Comparison of ENCODE assay signal across 9 cellular contexts in the genomic region with DNA sequence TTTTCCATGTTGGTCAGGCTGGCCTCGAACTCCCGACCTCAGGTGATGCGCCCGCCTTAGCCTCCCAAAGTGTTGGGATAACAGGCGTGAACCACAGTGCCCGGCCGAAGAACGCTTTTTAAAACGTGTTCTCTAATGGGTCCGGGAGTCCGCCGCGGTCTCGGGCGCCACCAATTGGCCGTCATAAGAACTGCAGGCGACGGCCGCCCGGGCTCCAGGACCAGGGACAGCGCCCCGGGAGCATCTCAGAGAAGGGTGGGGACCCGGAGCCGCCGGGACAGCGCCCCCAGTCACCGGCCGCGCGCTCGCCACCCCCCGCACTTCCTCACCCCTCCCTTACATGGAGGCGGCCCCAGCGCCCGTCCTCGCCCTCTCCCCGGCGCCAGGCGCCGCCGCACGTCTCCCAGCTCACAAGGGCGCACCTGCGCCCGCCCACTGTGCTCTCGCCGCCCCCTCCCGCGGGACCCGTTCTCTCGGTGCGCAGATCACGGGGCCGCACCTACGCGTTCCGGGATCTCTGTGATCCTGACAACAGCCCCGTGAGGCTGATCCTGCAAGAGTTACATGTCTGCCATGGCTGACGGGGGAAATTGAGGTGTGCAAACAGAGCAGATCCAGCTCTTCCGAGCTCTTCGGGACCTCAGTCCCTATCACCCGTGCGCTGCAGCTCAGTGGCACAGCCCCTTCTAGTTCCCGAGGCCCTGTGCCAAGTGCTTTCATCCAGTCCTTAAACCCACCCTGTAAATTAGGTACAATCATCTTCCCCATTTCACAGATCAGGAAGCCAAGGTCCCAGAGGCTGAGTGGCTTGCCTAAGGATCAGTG. TPM values are rescaled to one million over a fixed set of nuclear protein-coding genes. Genes with fewer than 3 reads are reported as not detected.
DNase-seq lines count a peak whose midpoint lies in the region; ATAC-seq and TF ChIP-seq lines count a peak whose summit lies in the region.
"Had no signal": no experiment of that assay in that cellular context is flagged by ENCODE, and none has a peak within 500 bp of the region (broad histone marks: within the 10 kb centered on the region; RNA-seq: fewer than 3 reads in every experiment).

No MANE protein-coding gene starts in this region.

- H4K20me1 ChIP-seq in OCI-LY7 (ENCODE audit: insufficient read depth, low read length) = no peaks in the 10 kb centered on the region

- in situ Hi-C loops in Caki2 (cut with HindIII; ENCODE audit: low pct_unique_long_range_greater_than_20kb, low sequenced_read_pairs) = no loop called here

- H2AFZ ChIP-seq in OCI-LY7 (ENCODE audit: low read length) = no peak overlapping the region

- peak; percentile 97 to 98 for ATAC-seq in naive thymus-derived CD8-positive, alpha-beta T cell
- ATAC-seq in stimulated activated effector memory CD8-positive, alpha-beta T cell treated with anti-CD3 and anti-CD28 coated beads, Interleukin-12 subunit alpha, Interleukin-12 subunit beta, amount 100 ng/mL, for 72 hours = peak; percentile 87
- no peak for ATAC-seq in HG02938 (IDR thresholded peaks at IDR 0.05; ENCODE audit: unreplicated experiment)

- H3K27ac ChIP-seq in HUES64 (ENCODE audit: low read depth, low read length) = no peak overlapping the region
- H3K27ac ChIP-seq in OCI-LY7 (ENCODE audit: low read depth, low read length, poor library complexity, severe bottlenecking) = no peak overlapping the region
- no peak overlapping the region for H3K27ac ChIP-seq in esophagus muscularis mucosa (replicated peaks in 1 of 4)

- peak overlapping the region; percentile 30; the same call in 1 of the 2 replicates for H3K4me2 ChIP-seq in OCI-LY7 (ENCODE audit: low read length)

- POLR2A ChIA-PET in OCI-LY7 (lab: Charles Lee) = no interaction called here
- POLR2A ChIA-PET in naive thymus-derived CD8-positive, alpha-beta T cell (lab: Charles Lee) = no interaction called here

- H3K4me3 Mint-ChIP-seq in naive thymus-derived CD8-positive, alpha-beta T cell = peak overlapping the region; percentile 4 to 65 (median 50)
- peak overlapping the region; percentile 62 for H3K4me3 Mint-ChIP-seq in stimulated activated effector memory CD8-positive, alpha-beta T cell treated with anti-CD3 and anti-CD28 coated beads, Interleukin-12 subunit alpha, Interleukin-12 subunit beta, amount 100 ng/mL, for 72 hours
- H3K4me3 Mint-ChIP-seq: T-helper 1 cell treated with Interleukin-12 subunit alpha and Interleukin-12 subunit beta and Interleukin-4 antibody, amounts not matched to agents 30 μg/mL and 1 μg/mL, for 36 hours had no signal

- H3K9me3 ChIP-seq in HUES64 (ENCODE audit: insufficient read depth, low read depth, low read length) = no peaks in the 10 kb centered on the region
- H3K9me3 ChIP-seq in OCI-LY7 (ENCODE audit: low read length) = no peaks in the 10 kb centered on the region
- H3K9me3 ChIP-seq in esophagus muscularis mucosa = no peaks in the 10 kb centered on the region

- H3K27me3 Mint-ChIP-seq in naive thymus-derived CD8-positive, alpha-beta T cell = peaks cover 4 to 32% (median 8%) of the 10 kb centered on the region in 5 donors

- peaks cover 0 to under 1% (median 0%) of the 10 kb centered on the region in 3 donors for H3K36me3 Mint-ChIP-seq in naive thymus-derived CD8-positive, alpha-beta T cell
- H3K36me3 Mint-ChIP-seq in stimulated activated effector memory CD8-positive, alpha-beta T cell treated with anti-CD3 and anti-CD28 coated beads, Interleukin-12 subunit alpha, Interleukin-12 subunit beta, amount 100 ng/mL, for 72 hours = peaks cover 5% of the 10 kb centered on the region

- H3K9me3 Mint-ChIP-seq in naive thymus-derived CD8-positive, alpha-beta T cell = no peaks in the 10 kb centered on the region
- H3K9me3 Mint-ChIP-seq in stimulated activated effector memory CD8-positive, alpha-beta T cell treated with anti-CD3 and anti-CD28 coated beads, Interleukin-12 subunit alpha, Interleukin-12 subunit beta, amount 100 ng/mL, for 72 hours = no peaks in the 10 kb centered on the region
- H3K9me3 Mint-ChIP-seq: T-helper 1 cell treated with Interleukin-12 subunit alpha and Interleukin-12 subunit beta and Interleukin-4 antibody, amounts not matched to agents 30 μg/mL and 1 μg/mL, for 36 hours had no signal

- no peak for TF ChIP-seq POLR2A in esophagus muscularis mucosa (IDR thresholded peaks at IDR 0.05; ENCODE audit: low read depth)

- H3K4me1 Mint-ChIP-seq in naive thymus-derived CD8-positive, alpha-beta T cell = peaks cover 3 to 9% (median 5%) of the 10 kb centered on the region in 4 donors
- H3K4me1 Mint-ChIP-seq in stimulated activated effector memory CD8-positive, alpha-beta T cell treated with anti-CD3 and anti-CD28 coated beads, Interleukin-12 subunit alpha, Interleukin-12 subunit beta, amount 100 ng/mL, for 72 hours = peaks cover 10% of the 10 kb centered on the region

- BruUV-seq in OCI-LY7 (replicated peaks; lab: Mats Ljungman, UMichigan) = no TSS peak

- WGBS in HUES64 = 3% methylated on average over 64 of the region's 64 CpGs
- under 1% methylated on average over 40 of the region's 64 CpGs for WGBS in esophagus muscularis mucosa

- H3K4me1 ChIP-seq in HUES64 (ENCODE audit: insufficient read depth, low read length) (no peaks in the 10 kb centered on the region), OCI-LY7 (ENCODE audit: insufficient read depth, low read length, poor library complexity, severe bottlenecking) (no peaks in the 10 kb centered on the region), esophagus muscularis mucosa (peaks cover 3 to 9% (median 6%) of the 10 kb centered on the region in 4 donors)

- no peak for TF ChIP-seq EP300 in esophagus muscularis mucosa (IDR thresholded peaks at IDR 0.05)

- H3K27ac Mint-ChIP-seq in naive thymus-derived CD8-positive, alpha-beta T cell = peak overlapping the region in 2 of 10 donors; percentile 34 to 59
- H3K27ac Mint-ChIP-seq in stimulated activated effector memory CD8-positive, alpha-beta T cell treated with anti-CD3 and anti-CD28 coated beads, Interleukin-12 subunit alpha, Interleukin-12 subunit beta, amount 100 ng/mL, for 72 hours = no peak overlapping the region
- H3K27ac Mint-ChIP-seq: T-helper 1 cell treated with Interleukin-12 subunit alpha and Interleukin-12 subunit beta and Interleukin-4 antibody, amounts not matched to agents 30 μg/mL and 1 μg/mL, for 36 hours had no signal

- intact Hi-C loops in OCI-LY7 (cut with micrococcal nuclease; ENCODE audit: unreplicated experiment) = loop anchor here (5.0 kb wide), 2 partner anchors 303 to 427 kb away; no protein-coding TSS in a partner anchor
- intact Hi-C loops in esophagus muscularis mucosa (cut with DNase I) = loop anchor here (2.0 kb wide), 1 partner anchor 151 kb away; a partner anchor contains a TSS

- TF ChIP-seq CTCF in OCI-LY7 (conservative IDR thresholded peaks at IDR 0.05; ENCODE audit: low read length) = peak; percentile 84
- TF ChIP-seq CTCF in esophagus muscularis mucosa (IDR thresholded peaks at IDR 0.05) = peak; percentile 89 to 97 (median 95)

- no peaks in the 10 kb centered on the region for H3K36me3 ChIP-seq in HUES64 (ENCODE audit: insufficient read depth, low read length)
- no peaks in the 10 kb centered on the region for H3K36me3 ChIP-seq in OCI-LY7 (ENCODE audit: insufficient read depth, low read length)
- no peaks in the 10 kb centered on the region for H3K36me3 ChIP-seq in esophagus muscularis mucosa

- H3K27me3 ChIP-seq in HUES64 (ENCODE audit: insufficient read depth, low read length) (peaks cover 16% of the 10 kb centered on the region), esophagus muscularis mucosa (peaks cover 0 to 54% (median 5%) of the 10 kb centered on the region in 4 donors)

- no peaks in the 10 kb centered on the region for H3K79me2 ChIP-seq in OCI-LY7 (ENCODE audit: insufficient read depth, low read depth, low read length)

- CTCF ChIA-PET in OCI-LY7 (lab: Charles Lee; ENCODE audit: unreplicated experiment) = no interaction called here

- DNase-seq in Caki2 (ENCODE audit: low read depth) (peak; percentile 97), OCI-LY7 (ENCODE audit: low spot score) (peak; percentile 65), activated T-cell treated with anti-CD3 and anti-CD28 coated beads for 48 hours (ENCODE audit: low read depth) (peak; percentile 78), esophagus muscularis mucosa (ENCODE audit: extremely low spot score) (no peak)
- peak; percentile 73 to 88 (median 84) for DNase-seq in naive thymus-derived CD8-positive, alpha-beta T cell
- DNase-seq in stimulated activated effector memory CD8-positive, alpha-beta T cell treated with anti-CD3 and anti-CD28 coated beads, Interleukin-12 subunit alpha, Interleukin-12 subunit beta, amount 100 ng/mL, for 72 hours (ENCODE audit: low spot score in 2 of 2) = peak; percentile 90 to 93

- peak overlapping the region; percentile 15; the same call in 1 of the 2 replicates for H3K9ac ChIP-seq in HUES64 (ENCODE audit: low read depth, low read length)

- H3K9me2 ChIP-seq in OCI-LY7 (ENCODE audit: insufficient read depth, low read length) = no peaks in the 10 kb centered on the region

- peak overlapping the region; percentile 65 for H3K4me3 ChIP-seq in HUES64 (ENCODE audit: low read length)
- no peak overlapping the region for H3K4me3 ChIP-seq in OCI-LY7 (ENCODE audit: low read depth, low read length, poor library complexity, severe bottlenecking)
- H3K4me3 ChIP-seq in esophagus muscularis mucosa = peak overlapping the region in 3 of 4 donors; percentile 3 to 15 (median 9)

RNA-seq across cellular contexts. Expression of a gene that starts 9.8 kb away (rescaled TPM):
- 23.7 and 40.1 TPM in 2 replicates for total RNA-seq in Caki2 (2014; rRNA removed; shearing (Covaris generic); ENCODE audit: low replicate concordance)
- 5.0 TPM for polyA plus RNA-seq in HUES64 (2013, experiment 1 of 2)
- 5.7 TPM for polyA plus RNA-seq in HUES64 (2013, experiment 2 of 2)
- total RNA-seq in OCI-LY7 (2014; rRNA removed; shearing (Covaris generic)) = not detected in 2 replicates
- total RNA-seq in OCI-LY7 (2022) = not detected in 2 replicates
- under 1 TPM; 0.33 to 0.83 (median 0.56) TPM for total RNA-seq in esophagus muscularis mucosa
- total RNA-seq in naive thymus-derived CD8-positive, alpha-beta T cell = under 1 TPM; 0.49 to 0.60 TPM
- not detected for polyA plus RNA-seq in naive thymus-derived CD8-positive, alpha-beta T cell

Comparison
In these comparisons a context has a peak if more than half of its experiments do, and no peak if none do; other contexts are left out.
1. RNA of a gene that starts 9.8 kb away (total RNA-seq): 23.7 to 40.1 TPM in Caki2; 0.33 to 0.83 TPM in esophagus muscularis mucosa, 0.49 to 0.60 TPM in naive thymus-derived CD8-positive, alpha-beta T cell and not detected in OCI-LY7; every median in the first group is over 10 times any median in the second.